21 cellular contexts compared by ENCODE assay signal in genomic region chr13:85194482-85194881, GRCh38.
"Had no signal": no experiment of that assay in that cellular context is flagged by ENCODE, and none has a peak within 500 bp of the region (broad histone marks: within the 10 kb centered on the region; RNA-seq: fewer than 3 reads in every experiment).

No MANE protein-coding gene starts in this region.

- H3K4me3 ChIP-seq: ascending aorta, breast epithelium, lung, smooth muscle cell, stomach, thoracic aorta, upper lobe of left lung had no signal

- ATAC-seq: activated CD4-positive, alpha-beta T cell treated with anti-CD3 and anti-CD28 coated beads for 36 hours; sciatic nerve; stimulated activated effector memory CD8-positive, alpha-beta T cell treated with anti-CD3 and anti-CD28 coated beads, Interleukin-12 subunit alpha, Interleukin-12 subunit beta, amount 100 ng/mL, for 72 hours; WTC11 had no signal

- H3K4me1 ChIP-seq: ascending aorta, breast epithelium, stomach, upper lobe of left lung had no signal

- DNase-seq: activated CD4-positive, alpha-beta T cell treated with anti-CD3 and anti-CD28 coated beads for 36 hours; activated CD4-positive, alpha-beta T cell treated with anti-CD3 and anti-CD28 coated beads, Interleukin-2, amount 50 U/mL, for 48 hours; activated gamma-delta T cell; cerebellar nuclear complex; cortex of kidney; erythroblast; foreskin melanocyte; glutamatergic neuron; hippocampal formation; nucleus accumbens; stimulated activated CD4-positive, alpha-beta T cell treated with anti-CD3 and anti-CD28 coated beads, Interleukin-4, amount 100 ng/mL, for 24 hours; stomach; upper lobe of left lung had no signal

- H3K36me3 ChIP-seq: ascending aorta, breast epithelium, stomach, thoracic aorta, upper lobe of left lung had no signal

- H3K4me2 ChIP-seq: smooth muscle cell had no signal

- H3K27me3 ChIP-seq: ascending aorta, breast epithelium, stomach, upper lobe of left lung had no signal

- H3K27ac ChIP-seq: ascending aorta, breast epithelium, stomach, thoracic aorta, upper lobe of left lung had no signal

- H3K9me3 ChIP-seq: ascending aorta, breast epithelium, stomach, thoracic aorta had no signal
